ENCODE assay signal across 3 cellular contexts in genomic region chr2:183867206-183867605, GRCh38.
"Had no signal": no experiment of that assay in that cellular context is flagged by ENCODE, and none has a peak within 500 bp of the region (broad histone marks: within the 10 kb centered on the region; RNA-seq: fewer than 3 reads in every experiment).

No MANE protein-coding gene starts in this region.

- DNase-seq: GDM1, GF-D8 had no signal

- ATAC-seq: GM12878 had no signal

- H3K4me3 ChIP-seq: GM12878 had no signal
